In genomic region chr13:27022571-27023311, GRCh38 we compare ENCODE assay signal across 1 cellular context.
TF ChIP-seq lines count a peak whose summit lies in the region.

No MANE protein-coding gene starts in this region.

TF ChIP-seq in HepG2, 621 proteins besides CTCF, POLR2A, EP300 and RAD21 (continued from another document and continues in another):
- TF ChIP-seq ARID5B (CRISPR knock-in tag; IDR thresholded peaks at IDR 0.05) (peak; percentile 86), MTA1 (CRISPR knock-in tag; IDR thresholded peaks at IDR 0.05; ENCODE audit: borderline replicate concordance) (peak; percentile 54; the same call in 1 of the 2 replicates), BCL6 (CRISPR knock-in tag; IDR thresholded peaks at IDR 0.05) (peak; percentile 71), SMAD3 (CRISPR knock-in tag; IDR thresholded peaks at IDR 0.05) (no peak), DRAP1 (CRISPR knock-in tag; IDR thresholded peaks at IDR 0.05) (0 out of 2 replicates have a peak, but pooled peaks have one; percentile 38), ZNF567 (CRISPR knock-in tag; IDR thresholded peaks at IDR 0.05; ENCODE audit: borderline replicate concordance) (no peak), TBX2 (CRISPR knock-in tag; IDR thresholded peaks at IDR 0.05; ENCODE audit: borderline replicate concordance) (peak; percentile 77), ZMYM3 (CRISPR knock-in tag; IDR thresholded peaks at IDR 0.05) (peak; percentile 68), FLYWCH1 (CRISPR knock-in tag; IDR thresholded peaks at IDR 0.05) (no peak), ZNF569 (CRISPR knock-in tag; IDR thresholded peaks at IDR 0.05; ENCODE audit: borderline replicate concordance) (no peak), ZNF609 (CRISPR knock-in tag; IDR thresholded peaks at IDR 0.05; ENCODE audit: borderline replicate concordance) (peak; percentile 80), PITX1 (CRISPR knock-in tag; IDR thresholded peaks at IDR 0.05) (peak; percentile 62; the same call in 1 of the 2 replicates), SIX4 (CRISPR knock-in tag; IDR thresholded peaks at IDR 0.05) (no peak), FOXA1 (IDR thresholded peaks at IDR 0.05) (no peak), FOXA1 (CRISPR knock-in tag; IDR thresholded peaks at IDR 0.05) (peak; percentile 92), SOX13 (IDR thresholded peaks at IDR 0.05) (no peak), SOX13 (CRISPR knock-in tag; conservative IDR thresholded peaks at IDR 0.05 in 1 of 2, IDR thresholded peaks at IDR 0.05 in 1 of 2) (peak in 1 of 2 experiments; percentile 76; a peak in 2 of 4 replicates), ZC3H13 (CRISPR knock-in tag; IDR thresholded peaks at IDR 0.05) (no peak), ZNF772 (CRISPR knock-in tag; IDR thresholded peaks at IDR 0.05) (0 out of 2 replicates have a peak, but pooled peaks have one; percentile 59), SP4 (CRISPR knock-in tag; IDR thresholded peaks at IDR 0.05) (no peak), ZFP1 (CRISPR knock-in tag; IDR thresholded peaks at IDR 0.05) (0 out of 2 replicates have a peak, but pooled peaks have one; percentile 21), MED1 (CRISPR knock-in tag; IDR thresholded peaks at IDR 0.05) (peak; percentile 52; the same call in 1 of the 2 replicates), NBN (conservative IDR thresholded peaks at IDR 0.05) (no peak), ZNF572 (CRISPR knock-in tag; IDR thresholded peaks at IDR 0.05) (0 out of 2 replicates have a peak, but pooled peaks have one; percentile 38), KDM5B (CRISPR knock-in tag; IDR thresholded peaks at IDR 0.05; ENCODE audit: borderline replicate concordance) (no peak), ERF (CRISPR knock-in tag; IDR thresholded peaks at IDR 0.05) (no peak), ZNF329 (CRISPR knock-in tag; IDR thresholded peaks at IDR 0.05; ENCODE audit: low read depth) (0 out of 2 replicates have a peak, but pooled peaks have one; percentile 23), ZNF12 (CRISPR knock-in tag; IDR thresholded peaks at IDR 0.05) (peak; percentile 95), NR2F1 (CRISPR knock-in tag; IDR thresholded peaks at IDR 0.05) (no peak), SMAD9 (CRISPR knock-in tag; IDR thresholded peaks at IDR 0.05) (no peak), THYN1 (CRISPR knock-in tag; IDR thresholded peaks at IDR 0.05; ENCODE audit: borderline replicate concordance, low read depth) (no peak), ZNF776 (CRISPR knock-in tag; IDR thresholded peaks at IDR 0.05) (no peak), ESRRA (CRISPR knock-in tag; IDR thresholded peaks at IDR 0.05; ENCODE audit: low read depth) (no peak), TCF7 (IDR thresholded peaks at IDR 0.05; ENCODE audit: low read depth) (peak; percentile 18; the same call in 1 of the 2 replicates)
- TF ChIP-seq, protein P1, sequence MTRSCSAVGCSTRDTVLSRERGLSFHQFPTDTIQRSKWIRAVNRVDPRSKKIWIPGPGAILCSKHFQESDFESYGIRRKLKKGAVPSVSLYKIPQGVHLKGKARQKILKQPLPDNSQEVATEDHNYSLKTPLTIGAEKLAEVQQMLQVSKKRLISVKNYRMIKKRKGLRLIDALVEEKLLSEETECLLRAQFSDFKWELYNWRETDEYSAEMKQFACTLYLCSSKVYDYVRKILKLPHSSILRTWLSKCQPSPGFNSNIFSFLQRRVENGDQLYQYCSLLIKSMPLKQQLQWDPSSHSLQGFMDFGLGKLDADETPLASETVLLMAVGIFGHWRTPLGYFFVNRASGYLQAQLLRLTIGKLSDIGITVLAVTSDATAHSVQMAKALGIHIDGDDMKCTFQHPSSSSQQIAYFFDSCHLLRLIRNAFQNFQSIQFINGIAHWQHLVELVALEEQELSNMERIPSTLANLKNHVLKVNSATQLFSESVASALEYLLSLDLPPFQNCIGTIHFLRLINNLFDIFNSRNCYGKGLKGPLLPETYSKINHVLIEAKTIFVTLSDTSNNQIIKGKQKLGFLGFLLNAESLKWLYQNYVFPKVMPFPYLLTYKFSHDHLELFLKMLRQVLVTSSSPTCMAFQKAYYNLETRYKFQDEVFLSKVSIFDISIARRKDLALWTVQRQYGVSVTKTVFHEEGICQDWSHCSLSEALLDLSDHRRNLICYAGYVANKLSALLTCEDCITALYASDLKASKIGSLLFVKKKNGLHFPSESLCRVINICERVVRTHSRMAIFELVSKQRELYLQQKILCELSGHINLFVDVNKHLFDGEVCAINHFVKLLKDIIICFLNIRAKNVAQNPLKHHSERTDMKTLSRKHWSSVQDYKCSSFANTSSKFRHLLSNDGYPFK (CRISPR knock-in tag; IDR thresholded peaks at IDR 0.05; ENCODE audit: borderline replicate concordance): 0 out of 2 replicates have a peak, but pooled peaks have one; percentile 25
- TF ChIP-seq, protein P2, sequence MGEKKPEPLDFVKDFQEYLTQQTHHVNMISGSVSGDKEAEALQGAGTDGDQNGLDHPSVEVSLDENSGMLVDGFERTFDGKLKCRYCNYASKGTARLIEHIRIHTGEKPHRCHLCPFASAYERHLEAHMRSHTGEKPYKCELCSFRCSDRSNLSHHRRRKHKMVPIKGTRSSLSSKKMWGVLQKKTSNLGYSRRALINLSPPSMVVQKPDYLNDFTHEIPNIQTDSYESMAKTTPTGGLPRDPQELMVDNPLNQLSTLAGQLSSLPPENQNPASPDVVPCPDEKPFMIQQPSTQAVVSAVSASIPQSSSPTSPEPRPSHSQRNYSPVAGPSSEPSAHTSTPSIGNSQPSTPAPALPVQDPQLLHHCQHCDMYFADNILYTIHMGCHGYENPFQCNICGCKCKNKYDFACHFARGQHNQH (CRISPR knock-in tag; IDR thresholded peaks at IDR 0.05): 0 out of 2 replicates have a peak, but pooled peaks have one; percentile 54
- TF ChIP-seq, protein P3, sequence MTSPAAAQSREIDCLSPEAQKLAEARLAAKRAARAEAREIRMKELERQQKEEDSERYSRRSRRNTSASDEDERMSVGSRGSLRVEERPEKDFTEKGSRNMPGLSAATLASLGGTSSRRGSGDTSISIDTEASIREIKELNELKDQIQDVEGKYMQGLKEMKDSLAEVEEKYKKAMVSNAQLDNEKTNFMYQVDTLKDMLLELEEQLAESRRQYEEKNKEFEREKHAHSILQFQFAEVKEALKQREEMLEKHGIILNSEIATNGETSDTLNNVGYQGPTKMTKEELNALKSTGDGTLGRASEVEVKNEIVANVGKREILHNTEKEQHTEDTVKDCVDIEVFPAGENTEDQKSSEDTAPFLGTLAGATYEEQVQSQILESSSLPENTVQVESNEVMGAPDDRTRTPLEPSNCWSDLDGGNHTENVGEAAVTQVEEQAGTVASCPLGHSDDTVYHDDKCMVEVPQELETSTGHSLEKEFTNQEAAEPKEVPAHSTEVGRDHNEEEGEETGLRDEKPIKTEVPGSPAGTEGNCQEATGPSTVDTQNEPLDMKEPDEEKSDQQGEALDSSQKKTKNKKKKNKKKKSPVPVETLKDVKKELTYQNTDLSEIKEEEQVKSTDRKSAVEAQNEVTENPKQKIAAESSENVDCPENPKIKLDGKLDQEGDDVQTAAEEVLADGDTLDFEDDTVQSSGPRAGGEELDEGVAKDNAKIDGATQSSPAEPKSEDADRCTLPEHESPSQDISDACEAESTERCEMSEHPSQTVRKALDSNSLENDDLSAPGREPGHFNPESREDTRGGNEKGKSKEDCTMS (CRISPR knock-in tag; conservative IDR thresholded peaks at IDR 0.05): no peak
- TF ChIP-seq, protein P4, sequence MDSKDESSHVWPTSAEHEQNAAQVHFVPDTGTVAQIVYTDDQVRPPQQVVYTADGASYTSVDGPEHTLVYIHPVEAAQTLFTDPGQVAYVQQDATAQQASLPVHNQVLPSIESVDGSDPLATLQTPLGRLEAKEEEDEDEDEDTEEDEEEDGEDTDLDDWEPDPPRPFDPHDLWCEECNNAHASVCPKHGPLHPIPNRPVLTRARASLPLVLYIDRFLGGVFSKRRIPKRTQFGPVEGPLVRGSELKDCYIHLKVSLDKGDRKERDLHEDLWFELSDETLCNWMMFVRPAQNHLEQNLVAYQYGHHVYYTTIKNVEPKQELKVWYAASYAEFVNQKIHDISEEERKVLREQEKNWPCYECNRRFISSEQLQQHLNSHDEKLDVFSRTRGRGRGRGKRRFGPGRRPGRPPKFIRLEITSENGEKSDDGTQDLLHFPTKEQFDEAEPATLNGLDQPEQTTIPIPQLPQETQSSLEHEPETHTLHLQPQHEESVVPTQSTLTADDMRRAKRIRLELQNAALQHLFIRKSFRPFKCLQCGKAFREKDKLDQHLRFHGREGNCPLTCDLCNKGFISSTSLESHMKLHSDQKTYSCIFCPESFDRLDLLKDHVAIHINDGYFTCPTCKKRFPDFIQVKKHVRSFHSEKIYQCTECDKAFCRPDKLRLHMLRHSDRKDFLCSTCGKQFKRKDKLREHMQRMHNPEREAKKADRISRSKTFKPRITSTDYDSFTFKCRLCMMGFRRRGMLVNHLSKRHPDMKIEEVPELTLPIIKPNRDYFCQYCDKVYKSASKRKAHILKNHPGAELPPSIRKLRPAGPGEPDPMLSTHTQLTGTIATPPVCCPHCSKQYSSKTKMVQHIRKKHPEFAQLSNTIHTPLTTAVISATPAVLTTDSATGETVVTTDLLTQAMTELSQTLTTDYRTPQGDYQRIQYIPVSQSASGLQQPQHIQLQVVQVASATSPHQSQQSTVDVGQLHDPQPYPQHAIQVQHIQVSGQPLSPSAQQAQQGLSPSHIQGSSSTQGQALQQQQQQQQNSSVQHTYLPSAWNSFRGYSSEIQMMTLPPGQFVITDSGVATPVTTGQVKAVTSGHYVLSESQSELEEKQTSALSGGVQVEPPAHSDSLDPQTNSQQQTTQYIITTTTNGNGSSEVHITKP (CRISPR knock-in tag; IDR thresholded peaks at IDR 0.05; ENCODE audit: low read depth): 0 out of 2 replicates have a peak, but pooled peaks have one; percentile 15
- TF ChIP-seq, protein P5, sequence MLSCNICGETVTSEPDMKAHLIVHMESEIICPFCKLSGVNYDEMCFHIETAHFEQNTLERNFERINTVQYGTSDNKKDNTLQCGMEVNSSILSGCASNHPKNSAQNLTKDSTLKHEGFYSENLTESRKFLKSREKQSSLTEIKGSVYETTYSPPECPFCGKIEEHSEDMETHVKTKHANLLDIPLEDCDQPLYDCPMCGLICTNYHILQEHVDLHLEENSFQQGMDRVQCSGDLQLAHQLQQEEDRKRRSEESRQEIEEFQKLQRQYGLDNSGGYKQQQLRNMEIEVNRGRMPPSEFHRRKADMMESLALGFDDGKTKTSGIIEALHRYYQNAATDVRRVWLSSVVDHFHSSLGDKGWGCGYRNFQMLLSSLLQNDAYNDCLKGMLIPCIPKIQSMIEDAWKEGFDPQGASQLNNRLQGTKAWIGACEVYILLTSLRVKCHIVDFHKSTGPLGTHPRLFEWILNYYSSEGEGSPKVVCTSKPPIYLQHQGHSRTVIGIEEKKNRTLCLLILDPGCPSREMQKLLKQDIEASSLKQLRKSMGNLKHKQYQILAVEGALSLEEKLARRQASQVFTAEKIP (CRISPR knock-in tag; IDR thresholded peaks at IDR 0.05; ENCODE audit: borderline replicate concordance): no peak
